Comparison of ENCODE assay signal across 5 cellular contexts in the genomic region with DNA sequence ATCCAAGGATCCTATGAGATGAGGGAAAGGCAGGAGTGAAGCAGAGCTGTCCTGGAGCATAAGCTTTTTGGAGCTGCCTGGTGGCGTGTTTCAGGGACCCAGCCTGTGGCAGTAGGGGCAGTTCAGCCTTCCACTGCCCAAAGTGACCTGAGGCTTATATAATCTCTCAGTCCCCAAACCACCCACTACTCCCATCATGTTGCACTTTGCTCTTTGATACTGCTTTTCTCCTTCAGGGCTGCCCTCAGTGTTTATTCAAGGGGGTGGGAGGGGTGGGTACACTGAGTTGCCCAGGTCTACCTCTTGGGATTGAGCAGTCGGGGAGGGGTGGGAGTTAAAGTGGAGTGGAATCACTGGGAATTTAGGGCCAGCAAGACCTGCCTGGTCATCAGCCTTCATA. TPM values are rescaled to one million over a fixed set of nuclear protein-coding genes. Genes with fewer than 3 reads are reported as not detected.
"Had no signal": no experiment of that assay in that cellular context is flagged by ENCODE, and none has a peak within 500 bp of the region (broad histone marks: within the 10 kb centered on the region; RNA-seq: fewer than 3 reads in every experiment).

No MANE protein-coding gene starts in this region.

- DNase-seq: H9, HCEC 1CT, KBM-7 had no signal

- ATAC-seq: GM23338 had no signal

- H3K4me3 ChIP-seq: GM23338 had no signal

- H3K4me1 Mint-ChIP-seq: GM23338 had no signal

- H3K27ac Mint-ChIP-seq: GM23338, IgD-negative memory B cell had no signal

- H3K9me3 Mint-ChIP-seq: GM23338, H9, IgD-negative memory B cell had no signal

- H3K27me3 Mint-ChIP-seq: IgD-negative memory B cell had no signal

- H3K4me3 Mint-ChIP-seq: GM23338, H9, IgD-negative memory B cell had no signal

RNA-seq across cellular contexts. Expression of a gene that starts 14.7 kb away (rescaled TPM):
- total RNA-seq: H9 had no signal
- polyA plus RNA-seq: IgD-negative memory B cell had no signal
